14 cellular contexts compared by ENCODE assay signal in the genomic region with DNA sequence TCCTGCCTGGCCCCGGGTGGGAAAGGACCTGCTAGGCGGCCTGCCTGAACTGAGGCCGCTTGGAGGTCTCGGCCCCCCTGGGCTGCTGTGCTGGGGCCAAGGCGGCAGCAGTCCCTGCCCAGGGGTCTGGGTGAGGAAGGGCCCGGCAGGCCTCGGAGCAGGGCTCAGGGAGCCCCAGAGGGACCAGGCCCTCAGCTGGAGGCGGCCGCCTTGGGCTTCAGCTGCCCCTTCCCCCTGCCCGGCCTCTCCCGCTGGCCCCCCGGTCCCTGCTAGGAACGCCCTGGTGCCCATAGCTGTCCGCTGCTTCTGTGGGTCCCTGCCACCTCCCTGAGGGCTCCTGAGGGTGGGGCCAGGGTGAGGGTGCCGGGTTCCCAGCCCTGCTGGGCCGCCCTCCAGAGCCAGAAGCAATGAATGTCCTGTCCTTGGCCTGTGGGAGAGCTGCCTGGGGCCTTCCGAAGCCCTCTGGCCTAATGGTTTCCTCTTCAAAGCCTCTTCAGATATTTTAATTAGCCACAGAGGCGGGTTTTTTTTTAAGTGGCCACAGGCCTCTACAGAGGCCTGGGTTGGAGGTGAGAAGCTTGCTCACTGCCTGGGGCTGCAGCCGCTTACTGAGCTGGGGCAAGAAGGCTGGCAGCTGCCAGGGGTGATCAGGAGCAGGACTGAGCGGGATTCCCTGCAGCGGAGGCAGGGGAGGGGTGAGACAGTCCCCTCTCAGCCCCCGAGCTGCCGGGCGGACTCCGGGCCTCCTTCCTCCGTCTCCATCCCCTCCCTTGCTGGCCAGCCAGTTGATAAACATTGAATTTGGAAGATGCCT. TPM values are rescaled to one million over a fixed set of nuclear protein-coding genes. Genes with fewer than 3 reads are reported as not detected.
DNase-seq lines count a peak whose midpoint lies in the region; TF ChIP-seq lines count a peak whose summit lies in the region.
"Had no signal": no experiment of that assay in that cellular context is flagged by ENCODE, and none has a peak within 500 bp of the region (broad histone marks: within the 10 kb centered on the region; RNA-seq: fewer than 3 reads in every experiment).

No MANE protein-coding gene starts in this region.

- H3K4me3 Mint-ChIP-seq in nephron progenitor cell, result no peak overlapping the region
- H3K4me3 Mint-ChIP-seq: activated CD4-positive, alpha-beta T cell treated with anti-CD3 and anti-CD28 coated beads, Interleukin-2, amount 10 ng/mL, durations not matched to agents 24 days and 14 days; T-helper 1 cell treated with Interleukin-12 subunit alpha and Interleukin-12 subunit beta and Interleukin-4 antibody, amounts not matched to agents 30 μg/mL and 1 μg/mL, for 36 hours had no signal

- no peaks in the 10 kb centered on the region for H3K27me3 Mint-ChIP-seq in nephron progenitor cell (ENCODE audit: low read depth, poor library complexity)
- H3K27me3 Mint-ChIP-seq: activated CD4-positive, alpha-beta T cell treated with anti-CD3 and anti-CD28 coated beads, Interleukin-2, amount 10 ng/mL, durations not matched to agents 24 days and 14 days had no signal

- TF ChIP-seq CTCF in nephron progenitor cell (IDR thresholded peaks at IDR 0.05), result no peak

- in situ Hi-C loops in ACHN (cut with HindIII; ENCODE audit: low pct_ligation_motif_present, low pct_unique_long_range_greater_than_20kb, low sequenced_read_pairs), result no loop called here

- H3K27ac Mint-ChIP-seq in nephron progenitor cell, result peak overlapping the region; percentile 39
- H3K27ac Mint-ChIP-seq: activated CD4-positive, alpha-beta T cell treated with anti-CD3 and anti-CD28 coated beads, Interleukin-2, amount 10 ng/mL, durations not matched to agents 24 days and 14 days; T-helper 1 cell treated with Interleukin-12 subunit alpha and Interleukin-12 subunit beta and Interleukin-4 antibody, amounts not matched to agents 30 μg/mL and 1 μg/mL, for 36 hours had no signal

- H3K4me1 Mint-ChIP-seq in nephron progenitor cell, result peaks cover 17% of the 10 kb centered on the region
- H3K4me1 Mint-ChIP-seq: activated CD4-positive, alpha-beta T cell treated with anti-CD3 and anti-CD28 coated beads, Interleukin-2, amount 10 ng/mL, durations not matched to agents 24 days and 14 days had no signal

- H3K36me3 Mint-ChIP-seq in nephron progenitor cell (ENCODE audit: low read depth), result no peaks in the 10 kb centered on the region

- peak; percentile 21 for DNase-seq in DMS153 treated with DMSO at 0.1 percent for 48 hours (lab: John Stamatoyannopoulos, UW; ENCODE audit: unreplicated experiment)
- DNase-seq in NCI-H2196 (lab: John Stamatoyannopoulos, UW; ENCODE audit: unreplicated experiment), result peak; percentile 64
- DNase-seq in fibroblast of gingiva (ENCODE audit: low read depth), result peak; percentile 46
- DNase-seq in nephron progenitor cell, result no peak
- DNase-seq in stimulated activated CD8-positive, alpha-beta memory T cell treated with anti-CD3 and anti-CD28 coated beads, Interleukin-4, amount 100 ng/mL, for 48 hours, result no peak
- no peak for DNase-seq in ACHN
- no peak for DNase-seq in HT-29 (ENCODE audit: low spot score)
- no peak for DNase-seq in COR-L47 (lab: John Stamatoyannopoulos, UW)
- DNase-seq: activated CD4-positive, alpha-beta T cell treated with anti-CD3 and anti-CD28 coated beads, Interleukin-2, amount 10 ng/mL, durations not matched to agents 24 days and 14 days; effector memory CD4-positive, alpha-beta T cell; NCI-H1694 treated with DMSO at 0.1 percent for 48 hours; stimulated activated CD4-positive, alpha-beta T cell treated with anti-CD3 and anti-CD28 coated beads, Interleukin-2, amount 100 ng/mL, for 48 hours; stimulated activated naive CD4-positive, alpha-beta T cell treated with Interleukin-2 at 50 U/mL for 16 hours had no signal

- H3K9me3 Mint-ChIP-seq in nephron progenitor cell, result no peaks in the 10 kb centered on the region
- H3K9me3 Mint-ChIP-seq: activated CD4-positive, alpha-beta T cell treated with anti-CD3 and anti-CD28 coated beads, Interleukin-2, amount 10 ng/mL, durations not matched to agents 24 days and 14 days; T-helper 1 cell treated with Interleukin-12 subunit alpha and Interleukin-12 subunit beta and Interleukin-4 antibody, amounts not matched to agents 30 μg/mL and 1 μg/mL, for 36 hours had no signal

RNA-seq across cellular contexts. Expression of gene CENPX, which starts 10.0 kb away (rescaled TPM):
- total RNA-seq in HT-29 (2014; rRNA removed; shearing (Covaris generic)), result 297 and 339 TPM in 2 replicates

RNA-seq across cellular contexts. Expression of gene LRRC45, which starts 10.4 kb away (rescaled TPM):
- total RNA-seq in HT-29 (2014; rRNA removed; shearing (Covaris generic)), result 83.2 and 88.4 TPM in 2 replicates

RNA-seq across cellular contexts. Expression of gene RAC3, which starts 18.8 kb away (rescaled TPM):
- total RNA-seq in HT-29 (2014; rRNA removed; shearing (Covaris generic)), result 68.7 and 71.3 TPM in 2 replicates

RNA-seq across cellular contexts. Expression of gene DCXR, which starts 24.8 kb away (rescaled TPM):
- total RNA-seq in HT-29 (2014; rRNA removed; shearing (Covaris generic)), result 167 and 221 TPM in 2 replicates

RNA-seq across cellular contexts. Expression of gene ASPSCR1, which starts 35.3 kb away (rescaled TPM):
- total RNA-seq in HT-29 (2014; rRNA removed; shearing (Covaris generic)), result 66.6 and 85.0 TPM in 2 replicates

Comparison
In these comparisons a context has a peak if more than half of its experiments do, and no peak if none do; other contexts are left out.
1. DNase-seq: peak in DMS153 treated with DMSO at 0.1 percent for 48 hours (single experiment), NCI-H2196 (single experiment) and fibroblast of gingiva (single experiment); none in nephron progenitor cell (single experiment), stimulated activated CD8-positive, alpha-beta memory T cell treated with anti-CD3 and anti-CD28 coated beads, Interleukin-4, amount 100 ng/mL, for 48 hours (single experiment), ACHN (single experiment), HT-29 (single experiment) and COR-L47 (single experiment).